Comparison of ENCODE assay signal across 8 cellular contexts in genomic region chr22:40855104-40855959, GRCh38. TPM values are rescaled to one million over a fixed set of nuclear protein-coding genes. Genes with fewer than 3 reads are reported as not detected.
DNase-seq lines count a peak whose midpoint lies in the region; ATAC-seq and TF ChIP-seq lines count a peak whose summit lies in the region.

No MANE protein-coding gene starts in this region.

- no peak for DNase-seq in BE2C
- no peak for DNase-seq in activated CD8-positive, alpha-beta T cell treated with anti-CD3 and anti-CD28 coated beads, Interleukin-2, amount 10 ng/mL, durations not matched to agents 7 days and 5 days
- DNase-seq in sigmoid colon: no peak
- DNase-seq in NCI-H1930 (lab: John Stamatoyannopoulos, UW): no peak
- no peak for DNase-seq in NCI-H1694 treated with DMSO at 0.1 percent for 48 hours (lab: John Stamatoyannopoulos, UW)

- TF ChIP-seq CTCF in BE2C (IDR thresholded peaks at IDR 0.05; ENCODE audit: low read depth, low read length) (no peak), gastroesophageal sphincter (IDR thresholded peaks at IDR 0.05) (no peak), sigmoid colon (IDR thresholded peaks at IDR 0.05) (no peak)

- H3K27me3 ChIP-seq in BE2C (no peaks in the 10 kb centered on the region), HUES64 (ENCODE audit: insufficient read depth, low read length) (no peaks in the 10 kb centered on the region), gastroesophageal sphincter (no peaks in the 10 kb centered on the region), sigmoid colon (no peaks in the 10 kb centered on the region)

- H3K4me3 Mint-ChIP-seq in activated CD8-positive, alpha-beta T cell treated with anti-CD3 and anti-CD28 coated beads, Interleukin-2, amount 10 ng/mL, durations not matched to agents 7 days and 5 days: peak overlapping the region; percentile 96

- H3K27me3 Mint-ChIP-seq in activated CD8-positive, alpha-beta T cell treated with anti-CD3 and anti-CD28 coated beads, Interleukin-2, amount 10 ng/mL, durations not matched to agents 7 days and 5 days (ENCODE audit: low read depth): no peaks in the 10 kb centered on the region

- CTCF ChIA-PET in activated CD8-positive, alpha-beta T cell treated with anti-CD3 and anti-CD28 coated beads, Interleukin-2, amount 10 ng/mL, durations not matched to agents 7 days and 5 days (lab: Charles Lee): interaction anchor here (0.9 to 2.3 kb wide), 5 partner anchors 20 to 172 kb away, joined by 3 to 10 read pairs (median 4); partner anchors contain the start of gene SLC25A17

- 53% methylated on average over 15 of the region's 19 CpGs for WGBS in HUES64
- 23 to 28% methylated on average over 16 to 19 of the region's 19 CpGs for WGBS in gastroesophageal sphincter (ENCODE audit: low coverage in 1 of 2), 2 donors
- 35 to 37% methylated on average over 19 of the region's 19 CpGs for WGBS in sigmoid colon, 2 donors

- peak overlapping the region; percentile 67 for H3K27ac Mint-ChIP-seq in activated CD8-positive, alpha-beta T cell treated with anti-CD3 and anti-CD28 coated beads, Interleukin-2, amount 10 ng/mL, durations not matched to agents 7 days and 5 days

- intact Hi-C loops in sigmoid colon (cut with DNase I): loop anchor here (5.0 to 10.0 kb wide), 2 partner anchors 38 to 769 kb away; partner anchors contain the start of genes DESI1, SLC25A17 and XRCC6

- H3K4me3 ChIP-seq in BE2C (ENCODE audit: low read depth, low read length) (peak overlapping the region; percentile 99), HUES64 (ENCODE audit: low read length) (peak overlapping the region; percentile 99), gastroesophageal sphincter (peak overlapping the region; percentile 73 to 89), sigmoid colon (peak overlapping the region; percentile 78 to 96 (median 84))

- H3K4me1 ChIP-seq in BE2C (peaks cover 3% of the 10 kb centered on the region; the same call in 1 of the 2 replicates), HUES64 (ENCODE audit: insufficient read depth, low read length) (peaks cover 29% of the 10 kb centered on the region), gastroesophageal sphincter (peaks cover 16 to 73% (median 32%) of the 10 kb centered on the region in 3 donors), sigmoid colon (peaks cover 0 to 54% (median 53%) of the 10 kb centered on the region in 4 donors)

- H3K27ac ChIP-seq in HUES64 (ENCODE audit: low read depth, low read length) (peak overlapping the region; percentile 99; the same call in 1 of the 2 replicates), gastroesophageal sphincter (peak overlapping the region; percentile 89 to 97 (median 94)), sigmoid colon (peak overlapping the region; percentile 93 to 99 (median 96))

- peaks cover 53% of the 10 kb centered on the region for H3K4me1 Mint-ChIP-seq in activated CD8-positive, alpha-beta T cell treated with anti-CD3 and anti-CD28 coated beads, Interleukin-2, amount 10 ng/mL, durations not matched to agents 7 days and 5 days (ENCODE audit: low read depth)

- H3K36me3 ChIP-seq in BE2C: peaks cover 13% of the 10 kb centered on the region
- H3K36me3 ChIP-seq in HUES64 (ENCODE audit: insufficient read depth, low read length): peaks cover 45% of the 10 kb centered on the region
- H3K36me3 ChIP-seq in gastroesophageal sphincter: peaks cover 0 to 3% of the 10 kb centered on the region in 2 donors
- H3K36me3 ChIP-seq in sigmoid colon: peaks cover 0 to 2% (median 0%) of the 10 kb centered on the region in 4 donors

- POLR2A ChIA-PET in activated CD8-positive, alpha-beta T cell treated with anti-CD3 and anti-CD28 coated beads, Interleukin-2, amount 10 ng/mL, durations not matched to agents 7 days and 5 days (lab: Charles Lee): interaction anchor here (3.0 kb wide), 1 partner anchor 36 kb away, joined by 15 read pairs; the partner anchor contains the start of gene SLC25A17

- H3K9me3 Mint-ChIP-seq in activated CD8-positive, alpha-beta T cell treated with anti-CD3 and anti-CD28 coated beads, Interleukin-2, amount 10 ng/mL, durations not matched to agents 7 days and 5 days (ENCODE audit: insufficient read depth): no peaks in the 10 kb centered on the region

- no peaks in the 10 kb centered on the region for H3K9me3 ChIP-seq in BE2C
- no peaks in the 10 kb centered on the region for H3K9me3 ChIP-seq in HUES64 (ENCODE audit: insufficient read depth, low read depth, low read length)
- H3K9me3 ChIP-seq in gastroesophageal sphincter: no peaks in the 10 kb centered on the region
- H3K9me3 ChIP-seq in sigmoid colon: no peaks in the 10 kb centered on the region

- H3K9ac ChIP-seq in HUES64 (ENCODE audit: low read depth, low read length): peak overlapping the region; percentile 99

- TF ChIP-seq POLR2A in gastroesophageal sphincter (IDR thresholded peaks at IDR 0.05): no peak
- no peak for TF ChIP-seq POLR2A in sigmoid colon (IDR thresholded peaks at IDR 0.05)

- no peak for ATAC-seq in activated CD8-positive, alpha-beta T cell treated with anti-CD3 and anti-CD28 coated beads, Interleukin-2, amount 10 ng/mL, durations not matched to agents 7 days and 5 days
- ATAC-seq in gastroesophageal sphincter: no peak
- ATAC-seq in HG03196 (IDR thresholded peaks at IDR 0.05; ENCODE audit: unreplicated experiment): no peak

- no peak for TF ChIP-seq EP300 in gastroesophageal sphincter (IDR thresholded peaks at IDR 0.05)
- no peak for TF ChIP-seq EP300 in sigmoid colon (IDR thresholded peaks at IDR 0.05)

- peaks cover 18% of the 10 kb centered on the region for H3K36me3 Mint-ChIP-seq in activated CD8-positive, alpha-beta T cell treated with anti-CD3 and anti-CD28 coated beads, Interleukin-2, amount 10 ng/mL, durations not matched to agents 7 days and 5 days (ENCODE audit: low read depth)

RNA-seq across cellular contexts. Expression of gene ST13, which starts 1.1 kb away (rescaled TPM):
- polyA plus RNA-seq in BE2C (2012; ENCODE audit: insufficient read depth, insufficient read length, low read depth): 407 TPM
- polyA plus RNA-seq in HUES64 (2013, experiment 1 of 2): 202 TPM
- polyA plus RNA-seq in HUES64 (2013, experiment 2 of 2): 236 TPM
- total RNA-seq in activated CD8-positive, alpha-beta T cell treated with anti-CD3 and anti-CD28 coated beads, Interleukin-2, amount 10 ng/mL, durations not matched to agents 7 days and 5 days: 100 to 1,000 TPM; 141 to 148 TPM
- total RNA-seq in gastroesophageal sphincter (100 to 1,000 TPM; 179 to 239 (median 211) TPM), sigmoid colon (100 to 1,000 TPM; 171 to 213 (median 198) TPM)
- 100 to 1,000 TPM in 2 of 3 donors, 10 to 100 TPM in 1; 76.1 to 210 (median 119) TPM for polyA plus RNA-seq in sigmoid colon

RNA-seq across cellular contexts. Expression of gene XPNPEP3, which starts 1.6 kb away (rescaled TPM):
- polyA plus RNA-seq in BE2C (2012; ENCODE audit: insufficient read depth, insufficient read length, low read depth): 23.5 TPM
- polyA plus RNA-seq in HUES64 (2013, experiment 1 of 2): 15.8 TPM
- polyA plus RNA-seq in HUES64 (2013, experiment 2 of 2): 16.1 TPM
- 10 to 100 TPM; 14.6 TPM for total RNA-seq in activated CD8-positive, alpha-beta T cell treated with anti-CD3 and anti-CD28 coated beads, Interleukin-2, amount 10 ng/mL, durations not matched to agents 7 days and 5 days
- total RNA-seq in gastroesophageal sphincter: 10 to 100 TPM in 2 of 4 donors, 1 to 10 TPM in 2; 5.9 to 13.3 (median 10.4) TPM
- total RNA-seq in sigmoid colon: 10 to 100 TPM in 3 of 4 donors, 1 to 10 TPM in 1; 9.6 to 13.6 (median 11.9) TPM
- 1 to 10 TPM; 3.9 to 6.6 (median 6.2) TPM for polyA plus RNA-seq in sigmoid colon

RNA-seq across cellular contexts. Expression of gene DNAJB7, which starts 6.6 kb away (rescaled TPM):
- 0.23 TPM for polyA plus RNA-seq in BE2C (2012; ENCODE audit: insufficient read depth, insufficient read length, low read depth)
- not detected for polyA plus RNA-seq in HUES64 (2013, experiment 1 of 2)
- not detected for polyA plus RNA-seq in HUES64 (2013, experiment 2 of 2)
- total RNA-seq in activated CD8-positive, alpha-beta T cell treated with anti-CD3 and anti-CD28 coated beads, Interleukin-2, amount 10 ng/mL, durations not matched to agents 7 days and 5 days: not detected
- total RNA-seq in gastroesophageal sphincter (not detected), sigmoid colon (not detected)
- polyA plus RNA-seq in sigmoid colon: under 1 TPM in 2 of 3 donors, not detected in 1; 0.07 to 0.60 TPM

RNA-seq across cellular contexts. Expression of gene SLC25A17, which starts 36.2 kb away (rescaled TPM):
- 27.4 TPM for polyA plus RNA-seq in BE2C (2012; ENCODE audit: insufficient read depth, insufficient read length, low read depth)
- polyA plus RNA-seq in HUES64 (2013, experiment 1 of 2): 29.0 TPM
- polyA plus RNA-seq in HUES64 (2013, experiment 2 of 2): 23.7 TPM
- total RNA-seq in activated CD8-positive, alpha-beta T cell treated with anti-CD3 and anti-CD28 coated beads, Interleukin-2, amount 10 ng/mL, durations not matched to agents 7 days and 5 days: 10 to 100 TPM; 20.0 to 24.1 TPM
- total RNA-seq in gastroesophageal sphincter: 10 to 100 TPM in 2 of 4 donors, 1 to 10 TPM in 2; 5.7 to 17.0 (median 12.2) TPM
- total RNA-seq in sigmoid colon: 10 to 100 TPM; 10.2 to 14.7 (median 11.1) TPM
- 10 to 100 TPM in 1 of 3 donors, 1 to 10 TPM in 2; 6.2 to 12.6 (median 9.0) TPM for polyA plus RNA-seq in sigmoid colon
